Comparison of ENCODE assay signal across 1 cellular context in the genomic region with DNA sequence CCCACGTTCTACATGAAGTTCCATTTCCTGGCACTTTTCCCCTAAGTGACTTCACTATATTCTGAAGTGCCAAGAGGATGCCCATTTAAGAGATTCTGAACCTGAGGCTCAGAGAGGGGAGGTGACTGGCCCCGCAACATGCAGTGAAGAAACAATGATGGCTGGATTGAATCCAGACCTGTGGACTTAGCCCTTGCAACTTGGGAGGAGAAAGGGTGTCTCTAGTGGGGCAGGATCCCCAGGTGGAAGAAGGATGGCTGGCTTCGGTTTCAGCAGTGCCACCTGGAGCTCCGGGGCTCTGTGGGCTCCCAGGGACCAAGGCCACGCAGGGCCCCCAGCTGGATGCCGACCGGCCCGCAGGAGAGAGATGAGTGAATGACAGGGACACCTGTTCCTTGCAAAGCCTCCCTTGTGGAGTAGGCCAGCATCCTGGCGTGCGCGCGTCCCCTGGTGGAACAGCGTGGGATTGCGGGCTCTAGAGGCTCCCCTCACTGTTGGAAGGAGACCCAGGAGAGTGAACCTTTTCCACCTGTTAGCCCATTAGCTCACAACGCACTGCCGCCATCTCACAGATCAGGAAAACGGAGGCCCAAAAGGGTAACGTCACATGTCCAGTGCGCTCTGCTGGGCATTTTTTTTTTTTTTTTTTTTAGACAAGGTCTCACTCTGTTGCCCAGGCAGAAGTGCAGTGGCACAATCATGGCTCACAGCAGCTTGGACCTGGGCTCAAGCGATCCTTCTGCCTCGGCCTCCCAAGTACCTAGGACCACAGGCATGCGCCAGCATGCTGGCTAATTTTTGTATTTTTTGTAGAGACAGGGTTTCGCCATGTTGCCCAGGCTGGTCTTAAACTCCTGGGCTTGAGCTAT.
A peak's percentile ranks its signal among the peaks of the same experiment; 100 is the strongest.
TF ChIP-seq lines count a peak whose summit lies in the region.

No MANE protein-coding gene starts in this region.

TF ChIP-seq in HEK293, 187 proteins besides CTCF, POLR2A, EP300 and RAD21 (continued from another document):
- TF ChIP-seq, protein P1, sequence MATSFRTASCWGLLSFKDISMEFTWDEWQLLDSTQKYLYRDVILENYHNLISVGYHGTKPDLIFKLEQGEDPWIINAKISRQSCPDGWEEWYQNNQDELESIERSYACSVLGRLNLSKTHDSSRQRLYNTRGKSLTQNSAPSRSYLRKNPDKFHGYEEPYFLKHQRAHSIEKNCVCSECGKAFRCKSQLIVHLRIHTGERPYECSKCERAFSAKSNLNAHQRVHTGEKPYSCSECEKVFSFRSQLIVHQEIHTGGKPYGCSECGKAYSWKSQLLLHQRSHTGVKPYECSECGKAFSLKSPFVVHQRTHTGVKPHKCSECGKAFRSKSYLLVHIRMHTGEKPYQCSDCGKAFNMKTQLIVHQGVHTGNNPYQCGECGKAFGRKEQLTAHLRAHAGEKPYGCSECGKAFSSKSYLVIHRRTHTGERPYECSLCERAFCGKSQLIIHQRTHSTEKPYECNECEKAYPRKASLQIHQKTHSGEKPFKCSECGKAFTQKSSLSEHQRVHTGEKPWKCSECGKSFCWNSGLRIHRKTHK (tag by site-specific recombination; IDR thresholded peaks at IDR 0.05): no peak
- no peak for TF ChIP-seq ZNF132 (tag by site-specific recombination; IDR thresholded peaks at IDR 0.05; ENCODE audit: borderline replicate concordance)
- TF ChIP-seq ZNF692 (tag by site-specific recombination; IDR thresholded peaks at IDR 0.05): 0 out of 2 replicates have a peak, but pooled peaks have one; percentile 27
- 0 out of 2 replicates have a peak, but pooled peaks have one; percentile 40 for TF ChIP-seq ZBTB17 (tag by site-specific recombination; IDR thresholded peaks at IDR 0.05)
- TF ChIP-seq ZNF473 (tag by site-specific recombination; IDR thresholded peaks at IDR 0.05): no peak
- peak; percentile 60; the same call in 1 of the 2 replicates for TF ChIP-seq ZBTB48 (tag by site-specific recombination; IDR thresholded peaks at IDR 0.05)
- TF ChIP-seq ZNF2 (tag by site-specific recombination; IDR thresholded peaks at IDR 0.05): no peak
- peak; percentile 83 for TF ChIP-seq GLIS1 (tag by site-specific recombination; IDR thresholded peaks at IDR 0.05)
- no peak for TF ChIP-seq ZNF157 (tag by site-specific recombination; IDR thresholded peaks at IDR 0.05)
- TF ChIP-seq GLIS2 (tag by site-specific recombination; IDR thresholded peaks at IDR 0.05): peak; percentile 46
- peak; percentile 76 for TF ChIP-seq ZNF654 (tag by site-specific recombination; IDR thresholded peaks at IDR 0.05; ENCODE audit: low read depth)
- no peak for TF ChIP-seq ZNF510 (tag by site-specific recombination; IDR thresholded peaks at IDR 0.05; ENCODE audit: insufficient replicate concordance)
- no peak for TF ChIP-seq ZBTB1 (tag by site-specific recombination; IDR thresholded peaks at IDR 0.05)
- TF ChIP-seq SCRT1 (tag by site-specific recombination; IDR thresholded peaks at IDR 0.05; ENCODE audit: borderline replicate concordance): peak; percentile 96
- TF ChIP-seq, protein P2, sequence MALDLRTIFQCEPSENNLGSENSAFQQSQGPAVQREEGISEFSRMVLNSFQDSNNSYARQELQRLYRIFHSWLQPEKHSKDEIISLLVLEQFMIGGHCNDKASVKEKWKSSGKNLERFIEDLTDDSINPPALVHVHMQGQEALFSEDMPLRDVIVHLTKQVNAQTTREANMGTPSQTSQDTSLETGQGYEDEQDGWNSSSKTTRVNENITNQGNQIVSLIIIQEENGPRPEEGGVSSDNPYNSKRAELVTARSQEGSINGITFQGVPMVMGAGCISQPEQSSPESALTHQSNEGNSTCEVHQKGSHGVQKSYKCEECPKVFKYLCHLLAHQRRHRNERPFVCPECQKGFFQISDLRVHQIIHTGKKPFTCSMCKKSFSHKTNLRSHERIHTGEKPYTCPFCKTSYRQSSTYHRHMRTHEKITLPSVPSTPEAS (tag by site-specific recombination; IDR thresholded peaks at IDR 0.05): no peak
- TF ChIP-seq ZNF670 (tag by site-specific recombination; IDR thresholded peaks at IDR 0.05; ENCODE audit: low read depth): no peak
